8 cellular contexts compared by ENCODE assay signal in genomic region chr6:142871910-142872331, GRCh38.
DNase-seq lines count a peak whose midpoint lies in the region; ATAC-seq and TF ChIP-seq lines count a peak whose summit lies in the region.

No MANE protein-coding gene starts in this region.

- H4K20me1 ChIP-seq in neural progenitor cell (ENCODE audit: low read depth): no peaks in the 10 kb centered on the region

- no peak overlapping the region for H3K9ac ChIP-seq in neural progenitor cell

- CTCF ChIA-PET in CD4-positive, alpha-beta T cell (lab: Charles Lee): interaction anchor here (1.0 to 1.4 kb wide), 3 partner anchors 13 to 35 kb away, joined by 3 to 6 read pairs (median 4); no protein-coding TSS in a partner anchor

- intact Hi-C loops in CD4-positive, alpha-beta T cell (cut with DNase I, micrococcal nuclease): loop anchor here in 1 of 2 experiments (1.0 to 2.0 kb wide), 2 partner anchors 13 to 15 kb away; no protein-coding TSS in a partner anchor
- intact Hi-C loops in activated T-helper 1 cell treated with anti-CD3 and anti-CD28 coated beads, Interleukin-12 subunit alpha, Interleukin-12 subunit beta, Interleukin-2, Interleukin-4 antibody, amounts not matched to agents 30 ng/mL and 10 ng/mL and 1 ng/mL, durations not matched to agents 14 hours and 24 hours and 36 hours (cut with micrococcal nuclease): loop anchor here (1.0 to 5.0 kb wide), 4 partner anchors 13 to 60 kb away; no protein-coding TSS in a partner anchor

- H3K79me2 ChIP-seq in neural progenitor cell (ENCODE audit: low read depth): no peaks in the 10 kb centered on the region

- peaks cover 94% of the 10 kb centered on the region for H3K4me1 Mint-ChIP-seq in CD4-positive, alpha-beta T cell (ENCODE audit: low read depth)
- H3K4me1 Mint-ChIP-seq in activated T-helper 1 cell treated with anti-CD3 and anti-CD28 coated beads, Interleukin-12 subunit alpha, Interleukin-12 subunit beta, Interleukin-2, Interleukin-4 antibody, amounts not matched to agents 30 ng/mL and 10 ng/mL and 1 ng/mL, durations not matched to agents 14 hours and 24 hours and 36 hours (ENCODE audit: low read depth): peaks cover 86% of the 10 kb centered on the region
- peaks cover 5% of the 10 kb centered on the region for H3K4me1 Mint-ChIP-seq in neural progenitor cell

- H3K27ac Mint-ChIP-seq in CD4-positive, alpha-beta T cell: peak overlapping the region; percentile 91
- peak overlapping the region; percentile 78 for H3K27ac Mint-ChIP-seq in activated T-helper 1 cell treated with anti-CD3 and anti-CD28 coated beads, Interleukin-12 subunit alpha, Interleukin-12 subunit beta, Interleukin-2, Interleukin-4 antibody, amounts not matched to agents 30 ng/mL and 10 ng/mL and 1 ng/mL, durations not matched to agents 14 hours and 24 hours and 36 hours
- H3K27ac Mint-ChIP-seq in neural progenitor cell: no peak overlapping the region

- H2AFZ ChIP-seq in neural progenitor cell (replicated peaks): no peak overlapping the region

- no peak overlapping the region for H3K4me3 ChIP-seq in cardiac muscle cell
- H3K4me3 ChIP-seq in neural progenitor cell: no peak overlapping the region

- no peak for TF ChIP-seq CTCF in CD4-positive, alpha-beta T cell (IDR thresholded peaks at IDR 0.05)
- no peak for TF ChIP-seq CTCF in cardiac muscle cell (IDR thresholded peaks at IDR 0.05; ENCODE audit: low read depth, low read length)
- no peak for TF ChIP-seq CTCF in neural progenitor cell (IDR thresholded peaks at IDR 0.05)

- peak; percentile 89 for ATAC-seq in CD4-positive, alpha-beta T cell (ENCODE audit: poor library complexity)
- ATAC-seq in GM21367 (IDR thresholded peaks at IDR 0.05; ENCODE audit: unreplicated experiment): peak; percentile 85

- no peak overlapping the region for H3K4me2 ChIP-seq in neural progenitor cell

- H3K27me3 ChIP-seq in CD4-positive, alpha-beta T cell (ENCODE audit: control insufficient read depth, insufficient read depth, low read length): no peaks in the 10 kb centered on the region
- no peaks in the 10 kb centered on the region for H3K27me3 ChIP-seq in cardiac muscle cell
- no peaks in the 10 kb centered on the region for H3K27me3 ChIP-seq in neural progenitor cell

- peaks cover 30% of the 10 kb centered on the region for H3K36me3 Mint-ChIP-seq in CD4-positive, alpha-beta T cell (ENCODE audit: low read depth)
- peaks cover 33% of the 10 kb centered on the region for H3K36me3 Mint-ChIP-seq in activated T-helper 1 cell treated with anti-CD3 and anti-CD28 coated beads, Interleukin-12 subunit alpha, Interleukin-12 subunit beta, Interleukin-2, Interleukin-4 antibody, amounts not matched to agents 30 ng/mL and 10 ng/mL and 1 ng/mL, durations not matched to agents 14 hours and 24 hours and 36 hours (ENCODE audit: low read depth)
- H3K36me3 Mint-ChIP-seq in neural progenitor cell: no peaks in the 10 kb centered on the region

- H3K9me3 Mint-ChIP-seq in CD4-positive, alpha-beta T cell: peaks cover 2% of the 10 kb centered on the region
- no peaks in the 10 kb centered on the region for H3K9me3 Mint-ChIP-seq in activated T-helper 1 cell treated with anti-CD3 and anti-CD28 coated beads, Interleukin-12 subunit alpha, Interleukin-12 subunit beta, Interleukin-2, Interleukin-4 antibody, amounts not matched to agents 30 ng/mL and 10 ng/mL and 1 ng/mL, durations not matched to agents 14 hours and 24 hours and 36 hours
- no peaks in the 10 kb centered on the region for H3K9me3 Mint-ChIP-seq in neural progenitor cell

- H3F3A ChIP-seq in neural progenitor cell (ENCODE audit: low read depth): no peaks in the 10 kb centered on the region

- DNase-seq in CD4-positive, alpha-beta T cell: peak in 5 of 10 experiments; percentile 21 to 54 (median 43)
- peak; percentile 67 for DNase-seq in HK-2 (ENCODE audit: unreplicated experiment)
- peak; percentile 55 for DNase-seq in activated T-helper 1 cell treated with anti-CD3 and anti-CD28 coated beads, Interleukin-12 subunit alpha, Interleukin-12 subunit beta, Interleukin-2, Interleukin-4 antibody, amounts not matched to agents 30 ng/mL and 10 ng/mL and 1 ng/mL, durations not matched to agents 14 hours and 24 hours and 36 hours (ENCODE audit: low spot score)
- peak in 1 of 2 donors; percentile 93 for DNase-seq in cardiac muscle cell (ENCODE audit: low read depth in 1 of 2, low spot score in 1 of 2)
- peak; percentile 72 for DNase-seq in stimulated activated CD4-positive, alpha-beta T cell treated with anti-CD3 and anti-CD28 coated beads, Interleukin-4, amount 100 ng/mL, for 24 hours
- no peak for DNase-seq in neural progenitor cell (ENCODE audit: low spot score)
- no peak for DNase-seq in NCI-H1092 treated with DMSO at 0.1 percent for 48 hours (lab: John Stamatoyannopoulos, UW)

- H3K27me3 Mint-ChIP-seq in CD4-positive, alpha-beta T cell: no peaks in the 10 kb centered on the region
- no peaks in the 10 kb centered on the region for H3K27me3 Mint-ChIP-seq in activated T-helper 1 cell treated with anti-CD3 and anti-CD28 coated beads, Interleukin-12 subunit alpha, Interleukin-12 subunit beta, Interleukin-2, Interleukin-4 antibody, amounts not matched to agents 30 ng/mL and 10 ng/mL and 1 ng/mL, durations not matched to agents 14 hours and 24 hours and 36 hours (ENCODE audit: insufficient read depth)
- no peaks in the 10 kb centered on the region for H3K27me3 Mint-ChIP-seq in neural progenitor cell (ENCODE audit: insufficient read depth, low read depth)

- H3K4me1 ChIP-seq in cardiac muscle cell (ENCODE audit: low read depth): peaks cover 67% of the 10 kb centered on the region
- H3K4me1 ChIP-seq in neural progenitor cell: no peaks in the 10 kb centered on the region

- H3K36me3 ChIP-seq in cardiac muscle cell (no peaks in the 10 kb centered on the region), neural progenitor cell (no peaks in the 10 kb centered on the region)

- POLR2A ChIA-PET in CD4-positive, alpha-beta T cell (lab: Charles Lee): interaction anchor here (0.9 to 4.6 kb wide), 16 partner anchors 12 to 75 kb away, joined by 3 to 25 read pairs (median 4); no protein-coding TSS in a partner anchor

- no peaks in the 10 kb centered on the region for H3K9me3 ChIP-seq in CD4-positive, alpha-beta T cell (ENCODE audit: control insufficient read depth, low read length)
- H3K9me3 ChIP-seq in cardiac muscle cell (ENCODE audit: low read depth): no peaks in the 10 kb centered on the region
- H3K9me3 ChIP-seq in neural progenitor cell (ENCODE audit: low read depth): no peaks in the 10 kb centered on the region

- peak overlapping the region; percentile 22 for H3K27ac ChIP-seq in CD4-positive, alpha-beta T cell (ENCODE audit: low read depth, low read length)
- H3K27ac ChIP-seq in cardiac muscle cell: peak overlapping the region; percentile 92
- no peak overlapping the region for H3K27ac ChIP-seq in neural progenitor cell

- H3K4me3 Mint-ChIP-seq in CD4-positive, alpha-beta T cell: peak overlapping the region; percentile 4
- peak overlapping the region; percentile 40 for H3K4me3 Mint-ChIP-seq in activated T-helper 1 cell treated with anti-CD3 and anti-CD28 coated beads, Interleukin-12 subunit alpha, Interleukin-12 subunit beta, Interleukin-2, Interleukin-4 antibody, amounts not matched to agents 30 ng/mL and 10 ng/mL and 1 ng/mL, durations not matched to agents 14 hours and 24 hours and 36 hours
- no peak overlapping the region for H3K4me3 Mint-ChIP-seq in neural progenitor cell

Comparison
In these comparisons a context has a peak if more than half of its experiments do, and no peak if none do; other contexts are left out.
1. DNase-seq: peak in HK-2 (single experiment), activated T-helper 1 cell treated with anti-CD3 and anti-CD28 coated beads, Interleukin-12 subunit alpha, Interleukin-12 subunit beta, Interleukin-2, Interleukin-4 antibody, amounts not matched to agents 30 ng/mL and 10 ng/mL and 1 ng/mL, durations not matched to agents 14 hours and 24 hours and 36 hours (single experiment) and stimulated activated CD4-positive, alpha-beta T cell treated with anti-CD3 and anti-CD28 coated beads, Interleukin-4, amount 100 ng/mL, for 24 hours (single experiment); none in neural progenitor cell (single experiment) and NCI-H1092 treated with DMSO at 0.1 percent for 48 hours (single experiment).